9 cellular contexts compared by ENCODE assay signal in the genomic region with DNA sequence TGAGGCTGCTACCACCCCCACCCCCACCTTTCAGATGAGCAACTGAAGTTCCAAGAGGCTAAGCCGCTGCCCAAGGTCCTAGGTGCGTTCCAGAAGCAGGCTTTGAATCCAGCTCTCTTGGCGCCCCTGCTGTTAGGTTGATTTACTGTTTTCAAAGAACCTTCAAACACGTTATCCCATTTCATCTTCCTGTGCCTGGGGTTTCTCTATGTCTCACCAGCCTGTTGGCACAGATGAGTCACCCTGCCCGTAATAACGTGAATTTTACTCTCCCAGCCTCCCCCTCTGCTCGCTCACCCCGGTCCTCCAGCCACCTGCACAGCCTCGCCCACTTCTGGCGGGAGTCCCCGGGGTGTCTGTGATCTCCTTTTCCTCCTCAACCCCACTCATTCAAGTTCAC. TPM values are rescaled to one million over a fixed set of nuclear protein-coding genes. Genes with fewer than 3 reads are reported as not detected.
DNase-seq lines count a peak whose midpoint lies in the region; ATAC-seq and TF ChIP-seq lines count a peak whose summit lies in the region.
"Had no signal": no experiment of that assay in that cellular context is flagged by ENCODE, and none has a peak within 500 bp of the region (broad histone marks: within the 10 kb centered on the region; RNA-seq: fewer than 3 reads in every experiment).

No MANE protein-coding gene starts in this region.

- H3K9ac ChIP-seq in DND-41 (ENCODE audit: low read depth, low read length), result peak overlapping the region; percentile 17; the same call in 1 of the 2 replicates
- H3K9ac ChIP-seq in OCI-LY3 (ENCODE audit: low read length), result no peak overlapping the region

- no peaks in the 10 kb centered on the region for H4K20me1 ChIP-seq in DND-41 (ENCODE audit: insufficient read depth, low read length)
- H4K20me1 ChIP-seq in OCI-LY3 (ENCODE audit: insufficient read depth, low read length), result no peaks in the 10 kb centered on the region

- ATAC-seq in DND-41 (ENCODE audit: insufficient read depth, low read depth), result peak; percentile 89
- ATAC-seq in aorta (ENCODE audit: low FRiP score), result no peak
- no peak for ATAC-seq in left ventricle myocardium superior

- peaks cover 39% of the 10 kb centered on the region for H3K4me1 ChIP-seq in DND-41 (ENCODE audit: insufficient read depth, low read length)
- H3K4me1 ChIP-seq in OCI-LY3 (ENCODE audit: low read length), result peaks cover 14% of the 10 kb centered on the region
- no peaks in the 10 kb centered on the region for H3K4me1 ChIP-seq in aorta (ENCODE audit: control insufficient read depth in 1 of 2, insufficient read depth in 2 of 2, low read length in 2 of 2)
- peaks cover 3% of the 10 kb centered on the region for H3K4me1 ChIP-seq in ovary (ENCODE audit: insufficient read depth)

- H3K4me3 ChIP-seq in DND-41 (ENCODE audit: low read depth in 1 of 2, low read length in 2 of 2), result no peak overlapping the region
- no peak overlapping the region for H3K4me3 ChIP-seq in OCI-LY3 (ENCODE audit: low read length)
- H3K4me3 ChIP-seq in aorta (ENCODE audit: low read length in 2 of 2), result no peak overlapping the region
- H3K4me3 ChIP-seq in ovary, result no peak overlapping the region

- intact Hi-C loops in aorta (cut with DNase I), result loop anchor here in 1 of 2 donors (10.0 kb wide), 1 partner anchor 186 kb away; the partner anchor contains the start of gene PPARG
- intact Hi-C loops in left ventricle myocardium superior (cut with micrococcal nuclease), result no loop called here
- intact Hi-C loops in ovary (cut with DNase I), result loop anchor here in 1 of 4 donors (10.0 kb wide), 1 partner anchor 186 kb away; the partner anchor contains the start of gene PPARG

- H2AFZ ChIP-seq in DND-41 (ENCODE audit: low read depth, low read length) (peak overlapping the region; percentile 12; the same call in 1 of the 2 replicates), OCI-LY3 (ENCODE audit: low read depth, low read length) (peak overlapping the region; percentile 85)

- no peaks in the 10 kb centered on the region for H3K79me2 ChIP-seq in DND-41 (ENCODE audit: insufficient read depth, low read length)
- H3K79me2 ChIP-seq in OCI-LY3 (ENCODE audit: low read length), result no peaks in the 10 kb centered on the region

- H3K9me3 ChIP-seq in DND-41 (ENCODE audit: insufficient read depth, low read length, severe bottlenecking), result no peaks in the 10 kb centered on the region
- no peaks in the 10 kb centered on the region for H3K9me3 ChIP-seq in OCI-LY3 (ENCODE audit: insufficient read depth, low read length)
- H3K9me3 ChIP-seq in aorta (ENCODE audit: control insufficient read depth, low read length), result no peaks in the 10 kb centered on the region
- no peaks in the 10 kb centered on the region for H3K9me3 ChIP-seq in ovary

- H3K27ac ChIP-seq in DND-41 (ENCODE audit: low read length), result peak overlapping the region; percentile 78
- no peak overlapping the region for H3K27ac ChIP-seq in OCI-LY3 (ENCODE audit: low read length)
- no peak overlapping the region for H3K27ac ChIP-seq in aorta (ENCODE audit: low read depth in 1 of 2, low read length in 2 of 2)
- H3K27ac ChIP-seq in ovary, result no peak overlapping the region
- H3K27ac ChIP-seq: HL-60 had no signal

- no peak for TF ChIP-seq EP300 in ovary (IDR thresholded peaks at IDR 0.05)

- DNase-seq in DND-41 (peak; percentile 70), aorta (no peak), NCI-H82 (lab: John Stamatoyannopoulos, UW) (no peak), left ventricle myocardium superior (no peak), ovary (no peak)
- DNase-seq in activated T-cell treated with anti-CD3 and anti-CD28 coated beads, Interleukin-2, amount 50 U/mL, for 48 hours, result peak; percentile 73 to 80
- DNase-seq in stimulated activated CD4-positive, alpha-beta T cell treated with anti-CD3 and anti-CD28 coated beads, Interleukin-12 subunit alpha, Interleukin-12 subunit beta, amount 100 ng/mL, for 48 hours (ENCODE audit: low read depth in 2 of 3, low spot score in 1 of 3), result peak; percentile 62 to 64 (median 63)

- no peaks in the 10 kb centered on the region for H3K36me3 ChIP-seq in DND-41 (ENCODE audit: insufficient read depth, low read length)
- H3K36me3 ChIP-seq in OCI-LY3 (replicated peaks; ENCODE audit: low read depth, low read length), result no peaks in the 10 kb centered on the region
- no peaks in the 10 kb centered on the region for H3K36me3 ChIP-seq in aorta (ENCODE audit: control insufficient read depth in 1 of 2, insufficient read depth in 2 of 2, low read length in 1 of 2)
- H3K36me3 ChIP-seq in ovary, result no peaks in the 10 kb centered on the region

- H3K27me3 ChIP-seq in DND-41 (ENCODE audit: insufficient read depth, low read length, poor library complexity) (no peaks in the 10 kb centered on the region), OCI-LY3 (ENCODE audit: low read depth, low read length) (no peaks in the 10 kb centered on the region), aorta (ENCODE audit: control insufficient read depth in 1 of 2, insufficient read depth in 2 of 2, low read length in 1 of 2) (no peaks in the 10 kb centered on the region), ovary (no peaks in the 10 kb centered on the region)

- no peak for TF ChIP-seq POLR2A in ovary (IDR thresholded peaks at IDR 0.05)

- WGBS in aorta, 2 donors, result 74 to 76% methylated on average over 11 of the region's 11 CpGs
- 91 to 93% (median 92%) methylated on average over 11 of the region's 11 CpGs for WGBS in ovary, 3 donors

- TF ChIP-seq CTCF in DND-41 (IDR thresholded peaks at IDR 0.05; ENCODE audit: borderline replicate concordance, extremely low read depth, low read length, poor library complexity, severe bottlenecking), result peak; percentile 55
- TF ChIP-seq CTCF in OCI-LY3 (IDR thresholded peaks at IDR 0.05; ENCODE audit: low read depth, low read length), result peak; percentile 20; the same call in 1 of the 2 replicates
- TF ChIP-seq CTCF in ovary (IDR thresholded peaks at IDR 0.05), result no peak

- H3K4me2 ChIP-seq in DND-41 (ENCODE audit: insufficient read depth, low read length) (no peak overlapping the region), OCI-LY3 (ENCODE audit: low read length) (peak overlapping the region; percentile 45)

RNA-seq across cellular contexts. Expression of gene TSEN2, which starts 13.1 kb away (rescaled TPM):
- 10 to 100 TPM; 13.2 to 14.7 TPM for total RNA-seq in aorta
- polyA plus RNA-seq in aorta, result 10 to 100 TPM; 13.4 TPM
- total RNA-seq in left ventricle myocardium superior, result 23.1 TPM
- total RNA-seq in ovary, result 10 to 100 TPM; 18.1 to 27.4 (median 23.5) TPM
- 10 to 100 TPM; 13.2 to 17.2 TPM for polyA plus RNA-seq in ovary

Comparison
In these comparisons a context has a peak if more than half of its experiments do, and no peak if none do; other contexts are left out.
1. DNase-seq: peak in DND-41 (single experiment), activated T-cell treated with anti-CD3 and anti-CD28 coated beads, Interleukin-2, amount 50 U/mL, for 48 hours (2 of 2) and stimulated activated CD4-positive, alpha-beta T cell treated with anti-CD3 and anti-CD28 coated beads, Interleukin-12 subunit alpha, Interleukin-12 subunit beta, amount 100 ng/mL, for 48 hours (3 of 3); none in aorta (0 of 2), NCI-H82 (single experiment), left ventricle myocardium superior (single experiment) and ovary (0 of 5).
2. CTCF ChIP-seq: peak in DND-41 (single experiment) and OCI-LY3 (single experiment); none in ovary (0 of 3).